ENCODE assay signal across 8 cellular contexts in the genomic region with DNA sequence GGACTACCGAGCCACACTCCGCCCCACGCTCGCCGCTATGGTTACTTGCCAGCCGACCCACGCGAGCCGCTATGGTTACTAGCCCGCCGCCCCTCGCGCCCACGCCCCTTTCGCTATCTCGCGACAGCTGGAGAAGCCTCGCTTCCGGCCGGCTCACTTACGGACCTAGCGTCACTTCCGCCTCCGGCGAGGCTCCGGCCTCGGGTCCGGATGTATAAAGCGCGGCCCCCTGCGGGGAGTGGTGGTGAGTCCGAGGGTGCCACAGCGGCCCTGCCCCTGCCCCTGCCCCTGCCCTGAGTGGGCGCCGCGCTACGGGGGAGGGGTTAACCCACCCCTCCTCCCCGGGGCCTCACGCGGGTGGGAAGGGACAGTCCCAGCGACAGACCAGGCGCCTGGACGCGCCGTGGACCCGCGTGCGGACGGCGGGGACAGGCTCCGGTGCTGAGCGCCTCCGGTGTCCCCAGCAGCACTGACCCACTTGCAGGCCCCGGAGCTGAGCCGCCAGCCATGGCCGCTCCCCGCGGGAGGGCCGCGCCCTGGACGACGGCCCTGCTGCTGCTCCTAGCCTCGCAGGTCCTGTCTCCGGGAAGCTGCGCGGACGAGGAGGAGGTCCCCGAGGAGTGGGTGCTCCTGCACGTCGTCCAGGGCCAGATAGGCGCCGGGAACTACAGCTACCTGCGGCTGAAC. TPM values are rescaled to one million over a fixed set of nuclear protein-coding genes. Genes with fewer than 3 reads are reported as not detected.
DNase-seq lines count a peak whose midpoint lies in the region; ATAC-seq, FAIRE-seq and TF ChIP-seq lines count a peak whose summit lies in the region.

TSS of gene C6orf120 (plus strand) at position 174 of the 687 bp plus-strand sequence. CDS start at position 508, 334 bp downstream.
TSS of gene WDR27 (minus strand) at position 77 of the 687 bp plus-strand sequence. CDS start 13,024 bp downstream, outside the sequence.

- H3K4me3 ChIP-seq in ACC112 (ENCODE audit: low read depth, low read length) (peak within 1 kb of the TSS; percentile 96), breast epithelium (peak within 1 kb of the TSS; percentile 87 to 93 (median 92)), iPS-20b (ENCODE audit: low read length) (peak within 1 kb of the TSS; percentile 97), small intestine (ENCODE audit: low read depth in 1 of 2, low read length in 2 of 2) (peak within 1 kb of the TSS; percentile 89 to 93)

- intact Hi-C loops in breast epithelium (cut with DNase I; ENCODE audit: low total_unique reads) = no loop called here

- DNase-seq in NCI-H2196 (lab: John Stamatoyannopoulos, UW; ENCODE audit: unreplicated experiment) (peak; percentile 88), breast epithelium (ENCODE audit: low spot score in 2 of 2) (peak; percentile 93 to 97), small intestine (peak; percentile 95)

- peak; percentile 97 for TF ChIP-seq POLR2A in breast epithelium (IDR thresholded peaks at IDR 0.05)

- no peak for FAIRE-seq in small intestine (lab: Jason Lieb, UNC)

- H3K27ac ChIP-seq in ACC112 (ENCODE audit: low read depth, low read length) (peak within 1 kb of the TSS; percentile 69), VCaP (peak within 1 kb of the TSS; percentile 96), breast epithelium (peak within 1 kb of the TSS; percentile 95 to 96), iPS-20b (ENCODE audit: low read length) (peak within 1 kb of the TSS; percentile 89), small intestine (ENCODE audit: low read depth in 1 of 2, low read length in 1 of 2) (peak within 1 kb of the TSS; percentile 98)

- ATAC-seq in GM18868 (IDR thresholded peaks at IDR 0.05; ENCODE audit: unreplicated experiment) = peak; percentile 93
- ATAC-seq in HG03108 (IDR thresholded peaks at IDR 0.05; ENCODE audit: unreplicated experiment) = peak; percentile 95

- H3K27me3 ChIP-seq in ACC112 (ENCODE audit: insufficient read depth, low read length) (no peaks in the 10 kb centered on the region), breast epithelium (no peaks in the 10 kb centered on the region), iPS-20b (ENCODE audit: insufficient read depth, low read length) (no peaks in the 10 kb centered on the region), small intestine (ENCODE audit: control insufficient read depth in 2 of 2, insufficient read depth in 2 of 2, low read length in 2 of 2) (no peaks in the 10 kb centered on the region)

- H2AFZ ChIP-seq in ACC112 (ENCODE audit: low read length, unreplicated experiment) = peak within 1 kb of the TSS; percentile 93

- H3K36me3 ChIP-seq in ACC112 (ENCODE audit: insufficient read depth, low read length) = peaks cover 5% of the 10 kb centered on the region
- no peaks in the 10 kb centered on the region for H3K36me3 ChIP-seq in breast epithelium
- H3K36me3 ChIP-seq in iPS-20b (ENCODE audit: insufficient read depth, low read depth, low read length) = peaks cover 54% of the 10 kb centered on the region
- H3K36me3 ChIP-seq in small intestine (ENCODE audit: control insufficient read depth in 2 of 2, insufficient read depth in 2 of 2, low read length in 2 of 2) = peaks cover 0 to 2% of the 10 kb centered on the region in 2 donors

- TF ChIP-seq CTCF in VCaP (conservative IDR thresholded peaks at IDR 0.05) = peak; percentile 16; the same call in 1 of the 2 replicates
- no peak for TF ChIP-seq CTCF in breast epithelium (IDR thresholded peaks at IDR 0.05)

- H3K4me1 ChIP-seq in ACC112 (ENCODE audit: control insufficient read depth, insufficient read depth, low read length, unreplicated experiment) (peaks cover 33% of the 10 kb centered on the region), breast epithelium (peaks cover 0 to 6% of the 10 kb centered on the region in 2 donors), iPS-20b (ENCODE audit: insufficient read depth, low read length) (peaks cover 25% of the 10 kb centered on the region), small intestine (ENCODE audit: control insufficient read depth in 2 of 2, insufficient read depth in 1 of 2, low read depth in 1 of 2, low read length in 1 of 2) (peaks cover 5% of the 10 kb centered on the region in 2 donors)

- 0 to 1% (median 0%) methylated on average over 59 to 73 of the region's 73 CpGs for whole genome bisulfite sequencing in small intestine, 3 donors

- peak within 1 kb of the TSS; percentile 94 for H3K9ac ChIP-seq in iPS-20b (ENCODE audit: low read depth, low read length)

- H3K79me2 ChIP-seq in ACC112 (ENCODE audit: control insufficient read depth, insufficient read depth, low read length, unreplicated experiment) = peaks cover 43% of the 10 kb centered on the region

- no peaks in the 10 kb centered on the region for H3K9me3 ChIP-seq in breast epithelium
- H3K9me3 ChIP-seq in iPS-20b (ENCODE audit: insufficient read depth, low read depth, low read length) = no peaks in the 10 kb centered on the region
- no peaks in the 10 kb centered on the region for H3K9me3 ChIP-seq in small intestine (ENCODE audit: control insufficient read depth, low read depth)

RNA-seq across cellular contexts. Expression of gene C6orf120, which starts in this region (rescaled TPM):
- 10 to 100 TPM; 29.5 to 49.0 (median 33.4) TPM for total RNA-seq in breast epithelium
- 10 to 100 TPM in 1 of 3 donors, 1 to 10 TPM in 2; 8.4 to 12.3 (median 8.7) TPM for polyA plus RNA-seq in small intestine

RNA-seq across cellular contexts. Expression of gene WDR27, which starts in this region (rescaled TPM):
- 10 to 100 TPM; 21.3 to 68.6 (median 56.4) TPM for total RNA-seq in breast epithelium
- polyA plus RNA-seq in small intestine = 10 to 100 TPM in 1 of 3 donors, 1 to 10 TPM in 2; 9.7 to 19.7 (median 9.7) TPM

Comparison
In these comparisons a context has a peak if more than half of its experiments do, and no peak if none do; other contexts are left out.
1. Peak in every context shown above with its lines: DNase-seq, ATAC-seq, H3K4me3 ChIP-seq and H3K27ac ChIP-seq.